ENCODE assay signal across 10 cellular contexts in genomic region chr9:83966209-83966582, GRCh38. TPM values are rescaled to one million over a fixed set of nuclear protein-coding genes. Genes with fewer than 3 reads are reported as not detected.
DNase-seq lines count a peak whose midpoint lies in the region; ATAC-seq and TF ChIP-seq lines count a peak whose summit lies in the region.
"Had no signal": no experiment of that assay in that cellular context is flagged by ENCODE, and none has a peak within 500 bp of the region (broad histone marks: within the 10 kb centered on the region; RNA-seq: fewer than 3 reads in every experiment).

No MANE protein-coding gene starts in this region.

- ATAC-seq in activated T-cell treated with anti-CD3 and anti-CD28 coated beads, Interleukin-2, amount 50 U/mL, for 4 hours: peak; percentile 5 to 11
- peak; percentile 8; the same call in 1 of the 2 replicates for ATAC-seq in Panc1
- ATAC-seq in heart left ventricle: peak; percentile 14 to 38 (median 28)
- peak; percentile 6 to 25 (median 8) for ATAC-seq in psoas muscle

- no peak overlapping the region for H3K27ac ChIP-seq in Panc1 (ENCODE audit: low read length)
- H3K27ac ChIP-seq in heart left ventricle: no peak overlapping the region
- H3K27ac ChIP-seq in psoas muscle: no peak overlapping the region

- TF ChIP-seq CTCF in Panc1 (IDR thresholded peaks at IDR 0.05) (no peak), heart left ventricle (IDR thresholded peaks at IDR 0.05) (no peak), psoas muscle (IDR thresholded peaks at IDR 0.05) (no peak)

- no peaks in the 10 kb centered on the region for H3K9me3 ChIP-seq in Panc1 (ENCODE audit: control insufficient read depth, insufficient read depth, low read depth, low read length)
- no peaks in the 10 kb centered on the region for H3K9me3 ChIP-seq in heart left ventricle
- H3K9me3 ChIP-seq in psoas muscle: no peaks in the 10 kb centered on the region

- CTCF ChIA-PET in Panc1 (lab: Charles Lee): no interaction called here

- H3K9me3 Mint-ChIP-seq in activated T-cell treated with anti-CD3 and anti-CD28 coated beads, Interleukin-2, amount 50 U/mL, for 4 hours: no peaks in the 10 kb centered on the region

- peaks cover 34% of the 10 kb centered on the region for H3K36me3 Mint-ChIP-seq in activated T-cell treated with anti-CD3 and anti-CD28 coated beads, Interleukin-2, amount 50 U/mL, for 4 hours (ENCODE audit: insufficient read depth)

- H3K27me3 ChIP-seq in Panc1 (ENCODE audit: control insufficient read depth, insufficient read depth, low read length): no peaks in the 10 kb centered on the region
- no peaks in the 10 kb centered on the region for H3K27me3 ChIP-seq in heart left ventricle
- H3K27me3 ChIP-seq in psoas muscle (ENCODE audit: insufficient read depth in 3 of 3, low read length in 2 of 3): no peaks in the 10 kb centered on the region

- peaks cover 12% of the 10 kb centered on the region for H3K4me1 Mint-ChIP-seq in activated T-cell treated with anti-CD3 and anti-CD28 coated beads, Interleukin-2, amount 50 U/mL, for 4 hours (ENCODE audit: low read depth)

- intact Hi-C loops in Panc1 (cut with micrococcal nuclease; ENCODE audit: unreplicated experiment): no loop called here
- intact Hi-C loops in heart left ventricle (cut with DNase I): no loop called here
- intact Hi-C loops in psoas muscle (cut with DNase I): no loop called here

- WGBS in heart left ventricle, 4 donors: 83 to 90% (median 89%) methylated on average over 8 of the region's 8 CpGs
- 76 to 81% (median 76%) methylated on average over 8 of the region's 8 CpGs for WGBS in psoas muscle, 3 donors

- H3K36me3 ChIP-seq in Panc1 (ENCODE audit: control insufficient read depth, insufficient read depth, low read length): peaks cover 20% of the 10 kb centered on the region
- H3K36me3 ChIP-seq in heart left ventricle: peaks cover 0 to 58% (median 52%) of the 10 kb centered on the region in 9 donors
- H3K36me3 ChIP-seq in psoas muscle (ENCODE audit: insufficient read depth in 1 of 2, low read depth in 1 of 2): peaks cover 3 to 50% of the 10 kb centered on the region in 2 donors

- H3K4me3 ChIP-seq in Panc1 (ENCODE audit: low read depth in 2 of 2, low read length in 2 of 2) (no peak overlapping the region), heart left ventricle (no peak overlapping the region), psoas muscle (no peak overlapping the region)

- H3K4me1 ChIP-seq in Panc1 (ENCODE audit: control insufficient read depth, insufficient read depth, low read length) (no peaks in the 10 kb centered on the region), heart left ventricle (peaks cover 0 to 7% (median 0%) of the 10 kb centered on the region in 12 donors), psoas muscle (no peaks in the 10 kb centered on the region)

- H3K4me3 Mint-ChIP-seq in activated T-cell treated with anti-CD3 and anti-CD28 coated beads, Interleukin-2, amount 50 U/mL, for 4 hours: no peak overlapping the region

- BruUV-seq in Panc1 (replicated peaks; lab: Mats Ljungman, UMichigan): no TSS peak

- no peaks in the 10 kb centered on the region for H3K27me3 Mint-ChIP-seq in activated T-cell treated with anti-CD3 and anti-CD28 coated beads, Interleukin-2, amount 50 U/mL, for 4 hours (ENCODE audit: low read depth)

- no peak for DNase-seq in activated T-cell treated with anti-CD3 and anti-CD28 coated beads, Interleukin-2, amount 50 U/mL, for 4 hours
- DNase-seq in activated T-cell treated with anti-CD3 and anti-CD28 coated beads for 4 hours (no peak), Panc1 (ENCODE audit: low read depth, low spot score) (no peak), heart left ventricle (no peak), psoas muscle (no peak), NCI-H1930 (lab: John Stamatoyannopoulos, UW) (no peak), epidermal melanocyte (ENCODE audit: insufficient read length, low spot score) (no peak)
- DNase-seq in activated CD4-positive, CD25-positive, alpha-beta regulatory T cell treated with anti-CD3 and anti-CD28 coated beads, Interleukin-2, amount 50 U/mL, for 72 hours: no peak
- DNase-seq: AML-193, trophoblast cell had no signal

- in situ Hi-C loops in Panc1 (cut with HindIII; ENCODE audit: low pct_unique_long_range_greater_than_20kb, low sequenced_read_pairs): no loop called here

- no peak for TF ChIP-seq POLR2A in heart left ventricle (IDR thresholded peaks at IDR 0.05)

- POLR2A ChIA-PET in Panc1 (lab: Charles Lee): no interaction called here

RNA-seq across cellular contexts. Expression of gene HNRNPK, which starts 13.8 kb away (rescaled TPM):
- total RNA-seq in activated T-cell treated with anti-CD3 and anti-CD28 coated beads, Interleukin-2, amount 50 U/mL, for 4 hours: 100 to 1,000 TPM; 929 to 978 (median 948) TPM
- total RNA-seq in Panc1 (2021; ENCODE audit: unreplicated experiment) (495 TPM), heart left ventricle (100 to 1,000 TPM; 278 to 388 (median 322) TPM), psoas muscle (100 to 1,000 TPM; 253 to 369 (median 344) TPM)
- polyA plus RNA-seq in Panc1 (2012; ENCODE audit: insufficient read length): 383 TPM
- polyA plus RNA-seq in heart left ventricle (100 to 1,000 TPM; 127 to 294 TPM), psoas muscle (100 to 1,000 TPM; 241 to 337 (median 327) TPM)

RNA-seq across cellular contexts. Expression of gene RMI1, which starts 14.4 kb away (rescaled TPM):
- 10 to 100 TPM; 15.6 to 18.2 (median 16.2) TPM for total RNA-seq in activated T-cell treated with anti-CD3 and anti-CD28 coated beads, Interleukin-2, amount 50 U/mL, for 4 hours
- total RNA-seq in Panc1 (2021; ENCODE audit: unreplicated experiment) (14.6 TPM), heart left ventricle (1 to 10 TPM; 2.4 to 9.9 (median 5.9) TPM), psoas muscle (1 to 10 TPM; 3.9 to 4.5 (median 4.1) TPM)
- polyA plus RNA-seq in Panc1 (2012; ENCODE audit: insufficient read length): 4.2 TPM
- polyA plus RNA-seq in heart left ventricle (1 to 10 TPM; 1.6 to 4.4 TPM), psoas muscle (10 to 100 TPM in 1 of 3 donors, 1 to 10 TPM in 2; 2.4 to 15.1 (median 2.8) TPM)

RNA-seq across cellular contexts. Expression of gene KIF27, which starts 45.0 kb away (rescaled TPM):
- total RNA-seq in activated T-cell treated with anti-CD3 and anti-CD28 coated beads, Interleukin-2, amount 50 U/mL, for 4 hours: 1 to 10 TPM; 1.3 to 1.5 (median 1.4) TPM
- total RNA-seq in Panc1 (2021; ENCODE audit: unreplicated experiment) (3.4 TPM), heart left ventricle (1 to 10 TPM; 2.5 to 4.2 (median 3.2) TPM), psoas muscle (1 to 10 TPM; 1.8 to 3.8 (median 2.7) TPM)
- polyA plus RNA-seq in Panc1 (2012; ENCODE audit: insufficient read length): 1.3 TPM
- polyA plus RNA-seq in heart left ventricle (under 1 TPM; 0.53 to 0.62 TPM), psoas muscle (1 to 10 TPM in 2 of 3 donors, under 1 TPM in 1; 0.73 to 1.4 (median 1.0) TPM)
